ENCODE assay signal across 15 cellular contexts in the genomic region with DNA sequence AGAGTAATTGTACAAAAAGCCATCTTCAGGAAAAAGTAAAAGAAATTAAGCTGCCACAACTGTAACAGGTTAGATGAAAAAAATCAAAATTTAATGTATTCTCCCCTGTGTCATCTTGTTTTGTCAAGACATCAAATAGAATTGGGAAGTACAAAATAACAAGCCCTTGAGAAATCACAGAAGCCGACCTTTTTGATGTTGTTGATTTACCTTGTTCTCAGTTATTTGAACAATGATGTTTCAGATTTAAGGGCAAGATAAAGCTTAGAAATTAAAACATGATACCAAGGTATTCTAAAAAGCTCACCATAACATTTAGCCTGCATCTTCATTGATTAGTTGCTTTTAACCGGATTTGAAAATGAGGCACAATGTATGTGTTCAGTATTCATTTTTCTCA.
DNase-seq lines count a peak whose midpoint lies in the region; ATAC-seq and TF ChIP-seq lines count a peak whose summit lies in the region.
"Had no signal": no experiment of that assay in that cellular context is flagged by ENCODE, and none has a peak within 500 bp of the region (broad histone marks: within the 10 kb centered on the region; RNA-seq: fewer than 3 reads in every experiment).

No MANE protein-coding gene starts in this region.

- no peak for ATAC-seq in activated naive CD4-positive, alpha-beta T cell treated with anti-CD3 and anti-CD28 coated beads, Interleukin-2, amount 50 U/mL, for 72 hours
- no peak for ATAC-seq in left lung
- ATAC-seq: GM12878, mucosa of descending colon had no signal

- H3K4me1 Mint-ChIP-seq in activated naive CD4-positive, alpha-beta T cell treated with anti-CD3 and anti-CD28 coated beads for 36 hours (ENCODE audit: low read depth) = peaks cover 57% of the 10 kb centered on the region
- H3K4me1 Mint-ChIP-seq in activated T-helper 2 cell treated with anti-CD3 and anti-CD28 coated beads, Interferon-gamma antibody, Interleukin-2, Interleukin-4, amounts not matched to agents 10 μg/mL and 5 μg/mL and 100 μg/mL, durations not matched to agents 14 hours and 24 hours and 36 hours (ENCODE audit: low read depth) = peaks cover 61% of the 10 kb centered on the region

- no peaks in the 10 kb centered on the region for H3K9me3 Mint-ChIP-seq in activated naive CD4-positive, alpha-beta T cell treated with anti-CD3 and anti-CD28 coated beads for 36 hours
- no peaks in the 10 kb centered on the region for H3K9me3 Mint-ChIP-seq in activated naive CD4-positive, alpha-beta T cell treated with anti-CD3 and anti-CD28 coated beads, Interleukin-2, amount 50 U/mL, for 72 hours
- no peaks in the 10 kb centered on the region for H3K9me3 Mint-ChIP-seq in activated T-helper 2 cell treated with anti-CD3 and anti-CD28 coated beads, Interferon-gamma antibody, Interleukin-2, Interleukin-4, amounts not matched to agents 10 μg/mL and 5 μg/mL and 100 μg/mL, durations not matched to agents 14 hours and 24 hours and 36 hours

- no peak overlapping the region for H3K4me3 ChIP-seq in left lung
- H3K4me3 ChIP-seq in transverse colon = peak overlapping the region in 2 of 4 donors; percentile 9 to 85
- H3K4me3 ChIP-seq in SJCRH30 = no peak overlapping the region
- H3K4me3 ChIP-seq: GM12878, mucosa of descending colon had no signal

- H3K27ac ChIP-seq in left lung (peak overlapping the region; percentile 94 to 96), transverse colon (peak overlapping the region; percentile 92 to 98 (median 98)), SJCRH30 (no peak overlapping the region)

- DNase-seq in activated naive CD4-positive, alpha-beta T cell treated with anti-CD3 and anti-CD28 coated beads for 36 hours = no peak
- no peak for DNase-seq in activated naive CD4-positive, alpha-beta T cell treated with anti-CD3 and anti-CD28 coated beads, Interleukin-2, amount 50 U/mL, for 72 hours (ENCODE audit: low spot score in 2 of 2)
- no peak for DNase-seq in activated T-helper 2 cell treated with anti-CD3 and anti-CD28 coated beads, Interferon-gamma antibody, Interleukin-2, Interleukin-4, amounts not matched to agents 10 μg/mL and 5 μg/mL and 100 μg/mL, durations not matched to agents 14 hours and 24 hours and 36 hours (ENCODE audit: low spot score)
- DNase-seq in left lung (no peak), transverse colon (no peak), SJCRH30 (no peak), NCI-H1092 treated with DMSO at 0.1 percent for 48 hours (lab: John Stamatoyannopoulos, UW) (no peak), CD1c-positive myeloid dendritic cell (ENCODE audit: extremely low spot score) (no peak)
- DNase-seq: amygdala, DND-41, GOT3, mucosa of descending colon, NCI-H345, trophoblast cell had no signal

- 35 to 49% methylated on average over 2 of the region's 2 CpGs for WGBS in transverse colon (ENCODE audit: low coverage in 1 of 2), 2 donors

- no peaks in the 10 kb centered on the region for H3K27me3 Mint-ChIP-seq in activated naive CD4-positive, alpha-beta T cell treated with anti-CD3 and anti-CD28 coated beads for 36 hours (ENCODE audit: low read depth)
- no peaks in the 10 kb centered on the region for H3K27me3 Mint-ChIP-seq in activated T-helper 2 cell treated with anti-CD3 and anti-CD28 coated beads, Interferon-gamma antibody, Interleukin-2, Interleukin-4, amounts not matched to agents 10 μg/mL and 5 μg/mL and 100 μg/mL, durations not matched to agents 14 hours and 24 hours and 36 hours (ENCODE audit: low read depth)

- TF ChIP-seq POLR2A in transverse colon (IDR thresholded peaks at IDR 0.05) = no peak

- peaks cover 7% of the 10 kb centered on the region for H3K36me3 Mint-ChIP-seq in activated naive CD4-positive, alpha-beta T cell treated with anti-CD3 and anti-CD28 coated beads for 36 hours (ENCODE audit: low read depth)
- peaks cover 0 to 15% of the 10 kb centered on the region in 2 donors for H3K36me3 Mint-ChIP-seq in activated naive CD4-positive, alpha-beta T cell treated with anti-CD3 and anti-CD28 coated beads, Interleukin-2, amount 50 U/mL, for 72 hours
- H3K36me3 Mint-ChIP-seq in activated T-helper 2 cell treated with anti-CD3 and anti-CD28 coated beads, Interferon-gamma antibody, Interleukin-2, Interleukin-4, amounts not matched to agents 10 μg/mL and 5 μg/mL and 100 μg/mL, durations not matched to agents 14 hours and 24 hours and 36 hours (ENCODE audit: low read depth) = peaks cover 24% of the 10 kb centered on the region

- H3K4me1 ChIP-seq in left lung = peaks cover 34 to 70% of the 10 kb centered on the region in 2 donors
- peaks cover 36 to 78% (median 65%) of the 10 kb centered on the region in 4 donors for H3K4me1 ChIP-seq in transverse colon
- peaks cover 4% of the 10 kb centered on the region; the same call in 1 of the 2 replicates for H3K4me1 ChIP-seq in SJCRH30

- intact Hi-C loops in activated naive CD4-positive, alpha-beta T cell treated with anti-CD3 and anti-CD28 coated beads for 36 hours (cut with micrococcal nuclease) = loop anchor here (5.0 kb wide), 2 partner anchors 382 to 1978 kb away; a partner anchor contains a TSS
- intact Hi-C loops in activated T-helper 2 cell treated with anti-CD3 and anti-CD28 coated beads, Interferon-gamma antibody, Interleukin-2, Interleukin-4, amounts not matched to agents 10 μg/mL and 5 μg/mL and 100 μg/mL, durations not matched to agents 14 hours and 24 hours and 36 hours (cut with micrococcal nuclease) = loop anchor here (5.0 to 10.0 kb wide), 5 partner anchors 127 to 506 kb away; no protein-coding TSS in a partner anchor
- intact Hi-C loops in left lung (cut with DNase I) (no loop called here), transverse colon (cut with DNase I; ENCODE audit: low total_unique reads) (loop anchor here (10.0 kb wide), 1 partner anchor 524 kb away; a partner anchor contains a TSS)

- CTCF ChIA-PET in activated naive CD4-positive, alpha-beta T cell treated with anti-CD3 and anti-CD28 coated beads for 36 hours (lab: Charles Lee) = interaction anchor here (0.9 to 2.7 kb wide), 5 partner anchors 9 to 240 kb away, joined by 3 to 12 read pairs (median 4); no protein-coding TSS in a partner anchor

- in situ Hi-C loops in transverse colon (cut with MboI; ENCODE audit: low pct_ligation_motif_present in 1 of 4, low pct_unique_long_range_greater_than_20kb in 1 of 4, low sequenced_read_pairs in 3 of 4) = loop anchor here in 1 of 4 donors (25.0 kb wide), 1 partner anchor 527 kb away; a partner anchor contains a TSS

- no peak overlapping the region for H3K27ac Mint-ChIP-seq in activated naive CD4-positive, alpha-beta T cell treated with anti-CD3 and anti-CD28 coated beads for 36 hours
- H3K27ac Mint-ChIP-seq in activated naive CD4-positive, alpha-beta T cell treated with anti-CD3 and anti-CD28 coated beads, Interleukin-2, amount 50 U/mL, for 72 hours = peak overlapping the region in 1 of 2 donors; percentile 89
- peak overlapping the region; percentile 78 for H3K27ac Mint-ChIP-seq in activated T-helper 2 cell treated with anti-CD3 and anti-CD28 coated beads, Interferon-gamma antibody, Interleukin-2, Interleukin-4, amounts not matched to agents 10 μg/mL and 5 μg/mL and 100 μg/mL, durations not matched to agents 14 hours and 24 hours and 36 hours

- H3K36me3 ChIP-seq in left lung (no peaks in the 10 kb centered on the region), transverse colon (no peaks in the 10 kb centered on the region), SJCRH30 (no peaks in the 10 kb centered on the region)

- no peaks in the 10 kb centered on the region for H3K27me3 ChIP-seq in left lung
- no peaks in the 10 kb centered on the region for H3K27me3 ChIP-seq in transverse colon
- H3K27me3 ChIP-seq in SJCRH30 = no peaks in the 10 kb centered on the region

- no peak for TF ChIP-seq EP300 in transverse colon (IDR thresholded peaks at IDR 0.05; ENCODE audit: low read depth)

- peak overlapping the region; percentile 74 for H3K4me3 Mint-ChIP-seq in activated naive CD4-positive, alpha-beta T cell treated with anti-CD3 and anti-CD28 coated beads for 36 hours
- H3K4me3 Mint-ChIP-seq in activated T-helper 2 cell treated with anti-CD3 and anti-CD28 coated beads, Interferon-gamma antibody, Interleukin-2, Interleukin-4, amounts not matched to agents 10 μg/mL and 5 μg/mL and 100 μg/mL, durations not matched to agents 14 hours and 24 hours and 36 hours (ENCODE audit: low read depth) = peak overlapping the region; percentile 68

- H3K9me3 ChIP-seq in left lung (no peaks in the 10 kb centered on the region), transverse colon (no peaks in the 10 kb centered on the region), SJCRH30 (replicated peaks) (no peaks in the 10 kb centered on the region)
- H3K9me3 ChIP-seq: mucosa of descending colon had no signal

- TF ChIP-seq CTCF in left lung (IDR thresholded peaks at IDR 0.05) (no peak), transverse colon (IDR thresholded peaks at IDR 0.05) (no peak)

Comparison
In these comparisons a context has a peak if more than half of its experiments do, and no peak if none do; other contexts are left out.
1. intact Hi-C loops: an anchor here in activated naive CD4-positive, alpha-beta T cell treated with anti-CD3 and anti-CD28 coated beads for 36 hours (5.0 kb wide), activated T-helper 2 cell treated with anti-CD3 and anti-CD28 coated beads, Interferon-gamma antibody, Interleukin-2, Interleukin-4, amounts not matched to agents 10 μg/mL and 5 μg/mL and 100 μg/mL, durations not matched to agents 14 hours and 24 hours and 36 hours (5.0 to 10.0 kb wide) and transverse colon (10.0 kb wide); none called in left lung.